Comparison of ENCODE assay signal across 10 cellular contexts in the genomic region with DNA sequence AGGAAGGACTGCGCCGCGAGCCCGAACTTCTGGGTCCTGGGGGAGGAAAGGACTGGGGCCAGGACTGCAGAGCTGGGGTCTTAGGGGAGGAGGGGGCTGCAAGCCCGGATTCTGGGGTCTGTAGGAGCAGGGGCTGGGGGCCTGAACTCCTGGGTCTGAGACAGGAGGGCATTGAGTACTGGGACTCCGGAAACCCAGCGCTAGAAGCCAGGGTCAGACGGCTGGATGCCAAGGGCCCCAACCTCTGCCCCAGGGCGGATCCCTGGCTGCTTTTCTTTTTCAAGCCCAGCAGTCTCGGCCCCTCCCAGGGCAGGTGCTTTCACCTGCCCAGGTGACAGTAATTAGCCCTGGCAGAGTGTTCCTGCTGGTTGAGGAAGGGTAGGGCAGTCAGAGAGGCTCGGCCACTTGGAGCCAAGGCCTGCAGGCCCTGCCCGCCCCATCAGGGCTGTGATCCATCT. TPM values are rescaled to one million over a fixed set of nuclear protein-coding genes. Genes with fewer than 3 reads are reported as not detected.
A peak's percentile ranks its signal among the peaks of the same experiment; 100 is the strongest.
DNase-seq lines count a peak whose midpoint lies in the region; ATAC-seq, FAIRE-seq and TF ChIP-seq lines count a peak whose summit lies in the region.
"Had no signal": no experiment of that assay in that cellular context is flagged by ENCODE, and none has a peak within 500 bp of the region (broad histone marks: within the 10 kb centered on the region; RNA-seq: fewer than 3 reads in every experiment).

No MANE protein-coding gene starts in this region.

- no peaks in the 10 kb centered on the region for H3K4me1 Mint-ChIP-seq in GM23338
- H3K4me1 Mint-ChIP-seq: activated naive CD8-positive, alpha-beta T cell treated with anti-CD3 and anti-CD28 coated beads, Interleukin-2, amount 10 ng/mL, durations not matched to agents 7 days and 5 days had no signal

- H3K9me3 ChIP-seq in iPS DF 6.9 (ENCODE audit: control insufficient read depth, insufficient read depth, low read length) (no peaks in the 10 kb centered on the region), psoas muscle (no peaks in the 10 kb centered on the region)

- H3K4me1 ChIP-seq in GM23338 (ENCODE audit: insufficient read depth) = 0 out of 2 replicates have a peak, but pooled peaks cover 4% of the 10 kb centered on the region
- no peaks in the 10 kb centered on the region for H3K4me1 ChIP-seq in iPS DF 6.9 (ENCODE audit: control insufficient read depth, insufficient read depth, low read length)
- H3K4me1 ChIP-seq in psoas muscle = peaks cover 11% of the 10 kb centered on the region

- peaks cover 84% of the 10 kb centered on the region for H3K9me3 Mint-ChIP-seq in GM23338
- H3K9me3 Mint-ChIP-seq: activated naive CD8-positive, alpha-beta T cell treated with anti-CD3 and anti-CD28 coated beads, Interleukin-2, amount 10 ng/mL, durations not matched to agents 7 days and 5 days had no signal

- H3K27me3 ChIP-seq in GM23338 (ENCODE audit: insufficient read depth) (peaks cover 15% of the 10 kb centered on the region), iPS DF 6.9 (ENCODE audit: control insufficient read depth, insufficient read depth, low read length) (no peaks in the 10 kb centered on the region), psoas muscle (ENCODE audit: insufficient read depth in 3 of 3, low read length in 2 of 3) (no peaks in the 10 kb centered on the region)

- H3K9me2 ChIP-seq in GM23338 (ENCODE audit: insufficient read depth) = no peaks in the 10 kb centered on the region

- H3K36me3 Mint-ChIP-seq in GM23338 (ENCODE audit: low read depth) = peaks cover 42% of the 10 kb centered on the region
- H3K36me3 Mint-ChIP-seq: activated naive CD8-positive, alpha-beta T cell treated with anti-CD3 and anti-CD28 coated beads, Interleukin-2, amount 10 ng/mL, durations not matched to agents 7 days and 5 days had no signal

- peaks cover 4% of the 10 kb centered on the region for H3K27me3 Mint-ChIP-seq in GM23338 (ENCODE audit: insufficient read depth, low read depth, poor library complexity)

- DNase-seq in GM23338 (ENCODE audit: low spot score) (peak; percentile 72), NCI-H345 treated with DMSO at 0.1 percent for 48 hours (lab: John Stamatoyannopoulos, UW; ENCODE audit: unreplicated experiment) (peak; percentile 40), iPS DF 6.9 (ENCODE audit: low read depth, low spot score) (no peak), psoas muscle (no peak), H54 (ENCODE audit: insufficient read length, low spot score) (no peak), NOMO-1 (lab: John Stamatoyannopoulos, UW; ENCODE audit: unreplicated experiment in 2 of 2) (no peak), GM12891 (ENCODE audit: insufficient read length, low spot score) (no peak)
- DNase-seq in activated effector memory CD4-positive, alpha-beta T cell treated with Interleukin-2 at 50 U/mL for 16 hours = no peak
- DNase-seq: activated naive CD8-positive, alpha-beta T cell treated with anti-CD3 and anti-CD28 coated beads, Interleukin-2, amount 10 ng/mL, durations not matched to agents 7 days and 5 days had no signal

- H3K4me3 Mint-ChIP-seq in GM23338 = no peak overlapping the region
- H3K4me3 Mint-ChIP-seq: activated naive CD8-positive, alpha-beta T cell treated with anti-CD3 and anti-CD28 coated beads, Interleukin-2, amount 10 ng/mL, durations not matched to agents 7 days and 5 days had no signal

- no peak for TF ChIP-seq POLR2A in H54 (IDR thresholded peaks at IDR 0.05; ENCODE audit: low read depth, low read length)
- no peak for TF ChIP-seq POLR2A in GM12891 (IDR thresholded peaks at IDR 0.05; ENCODE audit: low read depth, low read length)

- 0 out of 2 replicates have a peak, but pooled peaks cover 9% of the 10 kb centered on the region for H4K20me1 ChIP-seq in GM23338 (replicated peaks; ENCODE audit: insufficient read depth)

- ATAC-seq in GM23338 = no peak
- ATAC-seq in psoas muscle = no peak

- no peaks in the 10 kb centered on the region for H3K79me2 ChIP-seq in GM23338 (replicated peaks; ENCODE audit: insufficient read depth)

- intact Hi-C loops in psoas muscle (cut with DNase I) = loop anchor here in 1 of 2 donors (10.0 kb wide), 1 partner anchor 61 kb away; no protein-coding TSS in a partner anchor

- H3K36me3 ChIP-seq in GM23338 (ENCODE audit: insufficient read depth) = no peaks in the 10 kb centered on the region
- H3K36me3 ChIP-seq in iPS DF 6.9 (ENCODE audit: control insufficient read depth, insufficient read depth, low read length) = no peaks in the 10 kb centered on the region; the same call in 1 of the 2 replicates
- H3K36me3 ChIP-seq in psoas muscle (ENCODE audit: insufficient read depth in 1 of 2, low read depth in 1 of 2) = peaks cover 0 to 6% of the 10 kb centered on the region in 2 donors

- H3K27ac ChIP-seq in GM23338 (ENCODE audit: low read depth) = no peak overlapping the region
- H3K27ac ChIP-seq in iPS DF 6.9 (ENCODE audit: low read length) = no peak overlapping the region
- peak overlapping the region; percentile 95 for H3K27ac ChIP-seq in psoas muscle

- H3K4me2 ChIP-seq in GM23338 = peak overlapping the region; percentile 97

- no peak overlapping the region for H3K27ac Mint-ChIP-seq in GM23338
- H3K27ac Mint-ChIP-seq: activated naive CD8-positive, alpha-beta T cell treated with anti-CD3 and anti-CD28 coated beads, Interleukin-2, amount 10 ng/mL, durations not matched to agents 7 days and 5 days had no signal

- WGBS in iPS DF 6.9 (ENCODE audit: insufficient coverage, insufficient read length) = no CpG with 5 or more reads among the region's 12 CpGs
- WGBS in psoas muscle, 3 donors = 45 to 61% (median 47%) methylated on average over 12 of the region's 12 CpGs

- peaks cover 11% of the 10 kb centered on the region; the same call in 1 of the 2 replicates for H3F3A ChIP-seq in GM23338 (replicated peaks; ENCODE audit: low read depth)

- peak overlapping the region; percentile 86 for H3K4me3 ChIP-seq in GM23338
- peak overlapping the region; percentile 56 for H3K4me3 ChIP-seq in iPS DF 6.9 (ENCODE audit: low read length)
- H3K4me3 ChIP-seq in psoas muscle = peak overlapping the region; percentile 84

- H2AFZ ChIP-seq in GM23338 = peak overlapping the region; percentile 98

- peak in 1 of 2 experiments; percentile 20; a peak in 1 of 4 replicates for TF ChIP-seq CTCF in GM23338 (conservative IDR thresholded peaks at IDR 0.05; ENCODE audit: low read depth in 2 of 2)
- TF ChIP-seq CTCF in psoas muscle (IDR thresholded peaks at IDR 0.05) = no peak

- FAIRE-seq in H54 (lab: Jason Lieb, UNC) (no peak), GM12891 (lab: Jason Lieb, UNC) (no peak)

TF ChIP-seq in GM23338, 12 proteins besides CTCF, POLR2A, EP300 and RAD21 (continues in another document):
- TF ChIP-seq, protein P1, sequence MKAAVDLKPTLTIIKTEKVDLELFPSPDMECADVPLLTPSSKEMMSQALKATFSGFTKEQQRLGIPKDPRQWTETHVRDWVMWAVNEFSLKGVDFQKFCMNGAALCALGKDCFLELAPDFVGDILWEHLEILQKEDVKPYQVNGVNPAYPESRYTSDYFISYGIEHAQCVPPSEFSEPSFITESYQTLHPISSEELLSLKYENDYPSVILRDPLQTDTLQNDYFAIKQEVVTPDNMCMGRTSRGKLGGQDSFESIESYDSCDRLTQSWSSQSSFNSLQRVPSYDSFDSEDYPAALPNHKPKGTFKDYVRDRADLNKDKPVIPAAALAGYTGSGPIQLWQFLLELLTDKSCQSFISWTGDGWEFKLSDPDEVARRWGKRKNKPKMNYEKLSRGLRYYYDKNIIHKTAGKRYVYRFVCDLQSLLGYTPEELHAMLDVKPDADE (IDR thresholded peaks at IDR 0.05) = no peak
- no peak for TF ChIP-seq JUNB (IDR thresholded peaks at IDR 0.05; ENCODE audit: unreplicated experiment)
- no peak for TF ChIP-seq ZNF331 (CRISPR knock-in tag; IDR thresholded peaks at IDR 0.05; ENCODE audit: low read depth)
- TF ChIP-seq STAT1 (IDR thresholded peaks at IDR 0.05; ENCODE audit: unreplicated experiment) = no peak
- TF ChIP-seq EZH2 (IDR thresholded peaks at IDR 0.05; ENCODE audit: low read depth, unreplicated experiment) = no peak
- no peak for TF ChIP-seq NANOG (IDR thresholded peaks at IDR 0.05; ENCODE audit: borderline replicate concordance)
- no peak for TF ChIP-seq ZNF114 (CRISPR knock-in tag; IDR thresholded peaks at IDR 0.05)

TF ChIP-seq in GM12891, 5 proteins besides CTCF, POLR2A, EP300 and RAD21:
- no peak for TF ChIP-seq POLR2AphosphoS5 (IDR thresholded peaks at IDR 0.05; ENCODE audit: low read depth, low read length)
- TF ChIP-seq SPI1 (IDR thresholded peaks at IDR 0.05; ENCODE audit: low read depth, low read length) = no peak
- no peak for TF ChIP-seq PAX5 (IDR thresholded peaks at IDR 0.05; ENCODE audit: insufficient read depth, low read length, severe bottlenecking)

RNA-seq across cellular contexts. Expression of a gene that starts 2.3 kb away (rescaled TPM):
- total RNA-seq in GM23338 (2014; rRNA removed; shearing (Covaris generic)) = 25.5 and 27.3 TPM in 2 replicates
- 27.5 and 29.1 TPM in 2 replicates for polyA plus RNA-seq in GM23338 (2016; fragmentation: Nextera tagmentation; extraction: Ambion mirVana)
- 100 to 1,000 TPM; 164 to 298 (median 192) TPM for total RNA-seq in psoas muscle
- 100 to 1,000 TPM in 1 of 3 donors, 10 to 100 TPM in 2; 55.4 to 154 (median 93.1) TPM for polyA plus RNA-seq in psoas muscle
- 0.21 TPM for polyA plus RNA-seq in GM12891 (2012; ENCODE audit: low read depth, missing spikeins)
- total RNA-seq: activated naive CD8-positive, alpha-beta T cell treated with anti-CD3 and anti-CD28 coated beads, Interleukin-2, amount 10 ng/mL, durations not matched to agents 7 days and 5 days; fibroblast of lung had no signal
- polyA plus RNA-seq: fibroblast of lung had no signal

RNA-seq across cellular contexts. Expression of a gene that starts 42.6 kb away (rescaled TPM):
- 3.1 TPM in 1 of 2 replicates, not detected in the other for total RNA-seq in GM23338 (2014; rRNA removed; shearing (Covaris generic))
- polyA plus RNA-seq in GM23338 (2016; fragmentation: Nextera tagmentation; extraction: Ambion mirVana) = 5.0 and 6.2 TPM in 2 replicates
- total RNA-seq in psoas muscle = not detected
- polyA plus RNA-seq in psoas muscle = not detected
- polyA plus RNA-seq in GM12891 (2012; ENCODE audit: low read depth, missing spikeins) = not detected
- total RNA-seq: activated naive CD8-positive, alpha-beta T cell treated with anti-CD3 and anti-CD28 coated beads, Interleukin-2, amount 10 ng/mL, durations not matched to agents 7 days and 5 days; fibroblast of lung had no signal
- polyA plus RNA-seq: fibroblast of lung had no signal

Comparison
In these comparisons a context has a peak if more than half of its experiments do, and no peak if none do; other contexts are left out.
1. DNase-seq: peak in GM23338 (single experiment) and NCI-H345 treated with DMSO at 0.1 percent for 48 hours (single experiment); none in iPS DF 6.9 (single experiment), psoas muscle (0 of 2), H54 (single experiment), NOMO-1 (0 of 2), GM12891 (single experiment) and activated effector memory CD4-positive, alpha-beta T cell treated with Interleukin-2 at 50 U/mL for 16 hours (single experiment).
2. Peak in every context shown above with its lines, with median percentiles within 50 percentile points of each other: H3K4me3 ChIP-seq.